Comparison of ENCODE assay signal across 12 cellular contexts in genomic region chr17:49963626-49964538, GRCh38. TPM values are rescaled to one million over a fixed set of nuclear protein-coding genes. Genes with fewer than 3 reads are reported as not detected.
DNase-seq lines count a peak whose midpoint lies in the region; ATAC-seq and TF ChIP-seq lines count a peak whose summit lies in the region.
"Had no signal": no experiment of that assay in that cellular context is flagged by ENCODE, and none has a peak within 500 bp of the region (broad histone marks: within the 10 kb centered on the region; RNA-seq: fewer than 3 reads in every experiment).

No MANE protein-coding gene starts in this region.

- no peak overlapping the region for H3K4me3 Mint-ChIP-seq in activated CD8-positive, alpha-beta memory T cell treated with anti-CD3 and anti-CD28 coated beads, Interleukin-2, amount 10 ng/mL, durations not matched to agents 7 days and 5 days
- peak overlapping the region; percentile 1 to 73 (median 32) for H3K4me3 Mint-ChIP-seq in T-cell

- peaks cover 47% of the 10 kb centered on the region for H3K27me3 ChIP-seq in rectal smooth muscle tissue (ENCODE audit: control insufficient read depth, insufficient read depth, low read length)

- H3K4me3 ChIP-seq in fibroblast of villous mesenchyme (ENCODE audit: low read depth, low read length): no peak overlapping the region
- peak overlapping the region; percentile 13 for H3K4me3 ChIP-seq in rectal smooth muscle tissue (ENCODE audit: low read length)
- H3K4me3 ChIP-seq: left lung had no signal

- CTCF ChIA-PET in activated CD8-positive, alpha-beta memory T cell treated with anti-CD3 and anti-CD28 coated beads, Interleukin-2, amount 10 ng/mL, durations not matched to agents 7 days and 5 days (lab: Charles Lee): interaction anchor here (1.1 to 4.3 kb wide), 3 partner anchors 11 to 124 kb away, joined by 3 to 27 read pairs (median 4); no protein-coding TSS in a partner anchor
- CTCF ChIA-PET in T-cell (lab: Charles Lee): no interaction called here
- CTCF ChIA-PET in RWPE1 (lab: Yijun Ruan, JAX): interaction anchor here (1.7 kb wide), 1 partner anchor 12 kb away, joined by 9 read pairs; no protein-coding TSS in a partner anchor

- H3K9me3 Mint-ChIP-seq in activated CD8-positive, alpha-beta memory T cell treated with anti-CD3 and anti-CD28 coated beads, Interleukin-2, amount 10 ng/mL, durations not matched to agents 7 days and 5 days (ENCODE audit: low read depth): no peaks in the 10 kb centered on the region
- no peaks in the 10 kb centered on the region for H3K9me3 Mint-ChIP-seq in T-cell

- no peak for DNase-seq in activated CD8-positive, alpha-beta memory T cell treated with anti-CD3 and anti-CD28 coated beads, Interleukin-2, amount 10 ng/mL, durations not matched to agents 7 days and 5 days
- no peak for DNase-seq in activated CD8-positive, alpha-beta memory T cell treated with anti-CD3 and anti-CD28 coated beads for 24 hours
- DNase-seq in T-cell (no peak), fibroblast of villous mesenchyme (ENCODE audit: low read depth) (peak; percentile 8), RWPE1 (ENCODE audit: low spot score) (no peak)
- DNase-seq: NCI-H446 had no signal

- H3K27me3 Mint-ChIP-seq in activated CD8-positive, alpha-beta memory T cell treated with anti-CD3 and anti-CD28 coated beads, Interleukin-2, amount 10 ng/mL, durations not matched to agents 7 days and 5 days: peaks cover 76% of the 10 kb centered on the region
- peaks cover 70 to 76% of the 10 kb centered on the region in 2 donors for H3K27me3 Mint-ChIP-seq in T-cell

- H3K36me3 ChIP-seq in rectal smooth muscle tissue (ENCODE audit: control insufficient read depth, insufficient read depth, low read length): no peaks in the 10 kb centered on the region
- H3K36me3 ChIP-seq: breast epithelium, left lung had no signal

- ATAC-seq in activated CD8-positive, alpha-beta memory T cell treated with anti-CD3 and anti-CD28 coated beads, Interleukin-2, amount 10 ng/mL, durations not matched to agents 7 days and 5 days: no peak
- ATAC-seq in T-cell (replicated peaks in 1 of 4): no peak
- ATAC-seq in HG03521 (IDR thresholded peaks at IDR 0.05; ENCODE audit: unreplicated experiment): no peak
- no peak for ATAC-seq in GM21717 (IDR thresholded peaks at IDR 0.05; ENCODE audit: unreplicated experiment)
- ATAC-seq: left lung, right cardiac atrium had no signal

- no peak overlapping the region for H3K27ac ChIP-seq in rectal smooth muscle tissue (ENCODE audit: low read depth, low read length)
- H3K27ac ChIP-seq in RWPE1: no peak overlapping the region
- H3K27ac ChIP-seq: breast epithelium, left lung had no signal

- H3K36me3 Mint-ChIP-seq in activated CD8-positive, alpha-beta memory T cell treated with anti-CD3 and anti-CD28 coated beads, Interleukin-2, amount 10 ng/mL, durations not matched to agents 7 days and 5 days: peaks cover 3% of the 10 kb centered on the region
- H3K36me3 Mint-ChIP-seq in T-cell: no peaks in the 10 kb centered on the region

- H3K9ac ChIP-seq in rectal smooth muscle tissue (ENCODE audit: low read length): no peak overlapping the region

- peak overlapping the region; percentile 45 for H3K27ac Mint-ChIP-seq in activated CD8-positive, alpha-beta memory T cell treated with anti-CD3 and anti-CD28 coated beads, Interleukin-2, amount 10 ng/mL, durations not matched to agents 7 days and 5 days
- H3K27ac Mint-ChIP-seq in T-cell: peak overlapping the region in 1 of 2 donors; percentile 40

- no peaks in the 10 kb centered on the region for H3K4me1 ChIP-seq in rectal smooth muscle tissue (ENCODE audit: control insufficient read depth, insufficient read depth, low read length)

- TF ChIP-seq CTCF in fibroblast of villous mesenchyme (IDR thresholded peaks at IDR 0.05; ENCODE audit: insufficient read depth, low read depth, low read length): no peak
- TF ChIP-seq CTCF in RWPE1 (conservative IDR thresholded peaks at IDR 0.05; ENCODE audit: low read depth): no peak

- POLR2A ChIA-PET in T-cell (lab: Charles Lee) (no interaction called here), RWPE1 (lab: Yijun Ruan, JAX; ENCODE audit: low non-redundant PET) (no interaction called here)

- H3K4me1 Mint-ChIP-seq in activated CD8-positive, alpha-beta memory T cell treated with anti-CD3 and anti-CD28 coated beads, Interleukin-2, amount 10 ng/mL, durations not matched to agents 7 days and 5 days: peaks cover 24% of the 10 kb centered on the region
- H3K4me1 Mint-ChIP-seq in T-cell: peaks cover 36 to 40% (median 36%) of the 10 kb centered on the region in 3 donors

RNA-seq across cellular contexts. Expression of gene DLX4, which starts 5.1 kb away (rescaled TPM):
- total RNA-seq in activated CD8-positive, alpha-beta memory T cell treated with anti-CD3 and anti-CD28 coated beads, Interleukin-2, amount 10 ng/mL, durations not matched to agents 7 days and 5 days: under 1 TPM in 1 of 2 experiments, not detected in 1; 0.23 TPM
- total RNA-seq in T-cell (1 to 10 TPM in 1 of 5 donors, under 1 TPM in 4; 0.30 to 1.2 (median 0.79) TPM), fibroblast of villous mesenchyme (not detected in 2 replicates)

RNA-seq across cellular contexts. Expression of gene DLX3, which starts 31.1 kb away (rescaled TPM):
- total RNA-seq in activated CD8-positive, alpha-beta memory T cell treated with anti-CD3 and anti-CD28 coated beads, Interleukin-2, amount 10 ng/mL, durations not matched to agents 7 days and 5 days: not detected
- total RNA-seq in T-cell (not detected), fibroblast of villous mesenchyme (not detected in 2 replicates)

Comparison
In these comparisons a context has a peak if more than half of its experiments do, and no peak if none do; other contexts are left out.
1. CTCF ChIA-PET loops: an anchor here in activated CD8-positive, alpha-beta memory T cell treated with anti-CD3 and anti-CD28 coated beads, Interleukin-2, amount 10 ng/mL, durations not matched to agents 7 days and 5 days (1.1 to 4.3 kb wide) and RWPE1 (1.7 kb wide); none called in T-cell.